Comparison of ENCODE assay signal across 18 cellular contexts in the genomic region with DNA sequence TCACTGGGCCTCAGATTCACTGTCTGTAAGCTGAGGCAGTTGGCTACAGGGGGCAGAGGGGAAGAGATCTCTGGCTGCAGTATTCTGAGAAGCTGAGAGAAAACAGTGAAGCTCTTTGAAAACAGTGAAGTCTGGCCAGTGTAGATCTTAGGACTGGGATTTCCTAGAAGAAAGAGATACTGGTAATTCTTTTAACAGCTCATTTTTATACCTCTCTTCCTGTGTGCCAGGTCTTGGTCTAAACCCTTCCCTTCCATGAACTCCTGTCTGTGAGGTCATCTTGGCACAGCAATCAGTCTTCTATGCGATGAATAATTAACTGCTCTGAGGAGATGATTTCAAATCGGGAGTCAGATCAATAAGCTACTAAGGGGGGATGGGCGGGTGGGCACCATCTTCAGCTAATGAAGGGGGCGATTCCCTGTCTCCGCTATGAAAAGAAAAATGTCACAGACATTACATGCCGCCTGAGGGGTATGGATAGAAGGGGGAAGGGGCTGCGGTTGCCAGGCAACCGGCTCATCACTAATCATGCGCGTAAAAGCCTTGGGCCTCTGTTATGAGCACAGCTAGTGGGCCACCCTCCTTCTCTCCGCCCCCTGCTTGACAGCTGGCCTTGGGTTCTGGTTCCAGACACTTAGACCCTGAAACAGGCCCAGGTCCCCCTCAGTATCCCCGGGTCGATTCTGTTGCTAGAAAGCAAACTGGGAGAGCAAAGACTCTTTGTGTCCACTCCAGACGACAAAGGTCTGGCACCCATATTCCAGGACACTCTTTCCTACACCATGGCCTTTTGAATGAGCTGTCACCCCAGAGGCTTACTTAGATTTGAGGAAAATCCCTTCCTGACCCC.
DNase-seq lines count a peak whose midpoint lies in the region; ATAC-seq and TF ChIP-seq lines count a peak whose summit lies in the region.
"Had no signal": no experiment of that assay in that cellular context is flagged by ENCODE, and none has a peak within 500 bp of the region (broad histone marks: within the 10 kb centered on the region; RNA-seq: fewer than 3 reads in every experiment).

No MANE protein-coding gene starts in this region.

- H3K4me1 Mint-ChIP-seq in activated CD8-positive, alpha-beta T cell treated with anti-CD3 and anti-CD28 coated beads, Interleukin-2, amount 10 ng/mL, durations not matched to agents 7 days and 5 days (ENCODE audit: low read depth), result peaks cover 39% of the 10 kb centered on the region

- 82 to 85% methylated on average over 13 to 14 of the region's 14 CpGs for WGBS in GM23248 (ENCODE audit: low coverage in 1 of 2, low lambda C conversion rate in 2 of 2, missing lambda C conversion rate in 2 of 2), 2 experiments

- no peaks in the 10 kb centered on the region for H3K36me3 Mint-ChIP-seq in activated CD8-positive, alpha-beta T cell treated with anti-CD3 and anti-CD28 coated beads, Interleukin-2, amount 10 ng/mL, durations not matched to agents 7 days and 5 days (ENCODE audit: low read depth)

- peaks cover 6% of the 10 kb centered on the region for H3K27me3 Mint-ChIP-seq in activated CD8-positive, alpha-beta T cell treated with anti-CD3 and anti-CD28 coated beads, Interleukin-2, amount 10 ng/mL, durations not matched to agents 7 days and 5 days (ENCODE audit: low read depth)
- H3K27me3 Mint-ChIP-seq: stimulated activated naive CD8-positive, alpha-beta T cell treated with anti-CD3 and anti-CD28 coated beads, Interleukin-15, Interleukin-2, amounts not matched to agents 100 ng/mL and 50 ng/mL, for 24 hours had no signal

- H3K4me2 ChIP-seq in neural cell (ENCODE audit: low read length) (peak overlapping the region; percentile 35), GM23248 (ENCODE audit: unreplicated experiment) (no peak overlapping the region)
- H3K4me2 ChIP-seq: hepatocyte had no signal

- H3K4me3 ChIP-seq in H7 (ENCODE audit: insufficient read depth, low read depth, low read length) (no peak overlapping the region), neural cell (ENCODE audit: low read length) (peak overlapping the region; percentile 43), GM23248 (no peak overlapping the region), gastrocnemius medialis (no peak overlapping the region)
- H3K4me3 ChIP-seq: cardiac muscle cell, hepatocyte, SK-N-MC had no signal

- TF ChIP-seq EP300 in neural cell (conservative IDR thresholded peaks at IDR 0.05; ENCODE audit: poor library complexity, severe bottlenecking), result peak; percentile 71

- no peaks in the 10 kb centered on the region for H3K36me3 ChIP-seq in H7 (replicated peaks; ENCODE audit: control insufficient read depth, insufficient read depth, low read length)
- no peaks in the 10 kb centered on the region for H3K36me3 ChIP-seq in neural cell (ENCODE audit: insufficient read depth, low read length)
- H3K36me3 ChIP-seq in GM23248 (ENCODE audit: low read depth), result no peaks in the 10 kb centered on the region
- no peaks in the 10 kb centered on the region for H3K36me3 ChIP-seq in gastrocnemius medialis
- H3K36me3 ChIP-seq: cardiac muscle cell had no signal

- DNase-seq in NCI-H2029 (lab: John Stamatoyannopoulos, UW), result peak; percentile 6
- no peak for DNase-seq in NCI-H2029 treated with DMSO at 0.1 percent for 48 hours (lab: John Stamatoyannopoulos, UW)
- peak; percentile 33 for DNase-seq in H7
- peak; percentile 34 for DNase-seq in activated CD8-positive, alpha-beta T cell treated with anti-CD3 and anti-CD28 coated beads, Interleukin-2, amount 10 ng/mL, durations not matched to agents 7 days and 5 days
- no peak for DNase-seq in activated gamma-delta T cell (lab: John Stamatoyannopoulos, UW)
- no peak for DNase-seq in GM23248
- DNase-seq in gastrocnemius medialis, result no peak
- DNase-seq: 8988T; activated CD4-positive, alpha-beta T cell treated with anti-CD3 and anti-CD28 coated beads for 48 hours; activated T-cell treated with anti-CD3 and anti-CD28 coated beads, Interleukin-2, amount 50 U/mL, for 4 hours; effector memory CD8-positive, alpha-beta T cell; kidney; T1000 had no signal

- H3K4me1 ChIP-seq in GM23248 (ENCODE audit: insufficient read depth) (no peaks in the 10 kb centered on the region), gastrocnemius medialis (no peaks in the 10 kb centered on the region)

- peak; percentile 13 for TF ChIP-seq RAD21 in neural cell (conservative IDR thresholded peaks at IDR 0.05)

- no peaks in the 10 kb centered on the region for H3K9me3 ChIP-seq in neural cell (ENCODE audit: low read length)
- no peaks in the 10 kb centered on the region for H3K9me3 ChIP-seq in GM23248 (ENCODE audit: low read depth)
- H3K9me3 ChIP-seq in gastrocnemius medialis, result no peaks in the 10 kb centered on the region

- no peaks in the 10 kb centered on the region for H3K9me3 Mint-ChIP-seq in activated CD8-positive, alpha-beta T cell treated with anti-CD3 and anti-CD28 coated beads, Interleukin-2, amount 10 ng/mL, durations not matched to agents 7 days and 5 days (ENCODE audit: insufficient read depth)
- H3K9me3 Mint-ChIP-seq: activated T-cell treated with anti-CD3 and anti-CD28 coated beads, Interleukin-2, amount 50 U/mL, for 4 hours; effector memory CD8-positive, alpha-beta T cell; stimulated activated naive CD8-positive, alpha-beta T cell treated with anti-CD3 and anti-CD28 coated beads, Interleukin-15, Interleukin-2, amounts not matched to agents 100 ng/mL and 50 ng/mL, for 24 hours had no signal

- H3K9me2 ChIP-seq in neural cell (ENCODE audit: insufficient read depth, low read length) (no peaks in the 10 kb centered on the region), GM23248 (ENCODE audit: insufficient read depth) (no peaks in the 10 kb centered on the region)

- peak; percentile 58 for ATAC-seq in activated CD8-positive, alpha-beta T cell treated with anti-CD3 and anti-CD28 coated beads, Interleukin-2, amount 10 ng/mL, durations not matched to agents 7 days and 5 days
- ATAC-seq in gastrocnemius medialis, result no peak
- ATAC-seq: activated T-cell treated with anti-CD3 and anti-CD28 coated beads, Interleukin-2, amount 50 U/mL, for 4 hours; effector memory CD8-positive, alpha-beta T cell had no signal

- peak overlapping the region; percentile 87 for H3K27ac ChIP-seq in neural cell (ENCODE audit: low read length)
- H3K27ac ChIP-seq in GM23248, result no peak overlapping the region
- H3K27ac ChIP-seq in gastrocnemius medialis, result no peak overlapping the region
- H3K27ac ChIP-seq: cardiac muscle cell, hepatocyte, SK-N-MC had no signal

- CTCF ChIA-PET in activated CD8-positive, alpha-beta T cell treated with anti-CD3 and anti-CD28 coated beads, Interleukin-2, amount 10 ng/mL, durations not matched to agents 7 days and 5 days (lab: Charles Lee), result interaction anchor here (0.6 to 2.3 kb wide), 8 partner anchors 334 to 1032 kb away, joined by 3 to 17 read pairs (median 4); no protein-coding TSS in a partner anchor

- H3K79me2 ChIP-seq in neural cell (replicated peaks; ENCODE audit: insufficient read depth, low read length) (no peaks in the 10 kb centered on the region), GM23248 (ENCODE audit: insufficient read depth) (no peaks in the 10 kb centered on the region)
- H3K79me2 ChIP-seq: hepatocyte had no signal

- H2AFZ ChIP-seq in neural cell (ENCODE audit: low read depth, low read length) (peak overlapping the region; percentile 73), GM23248 (no peak overlapping the region)
- H2AFZ ChIP-seq: hepatocyte had no signal

- TF ChIP-seq POLR2A in gastrocnemius medialis (IDR thresholded peaks at IDR 0.05), result no peak

- H4K20me1 ChIP-seq in neural cell (ENCODE audit: insufficient read depth) (no peaks in the 10 kb centered on the region), GM23248 (ENCODE audit: insufficient read depth) (no peaks in the 10 kb centered on the region)

- POLR2A ChIA-PET in activated CD8-positive, alpha-beta T cell treated with anti-CD3 and anti-CD28 coated beads, Interleukin-2, amount 10 ng/mL, durations not matched to agents 7 days and 5 days (lab: Charles Lee), result interaction anchor here (0.7 kb wide), 1 partner anchor 399 kb away, joined by 4 read pairs; no protein-coding TSS in a partner anchor

- no peaks in the 10 kb centered on the region; the same call in 1 of the 2 replicates for H3K27me3 ChIP-seq in H7 (ENCODE audit: control insufficient read depth, insufficient read depth, low read length)
- no peaks in the 10 kb centered on the region for H3K27me3 ChIP-seq in neural cell (ENCODE audit: insufficient read depth, low read depth, low read length)
- peaks cover 20% of the 10 kb centered on the region; the same call in 1 of the 2 replicates for H3K27me3 ChIP-seq in GM23248 (replicated peaks; ENCODE audit: insufficient read depth)
- H3K27me3 ChIP-seq in gastrocnemius medialis, result no peaks in the 10 kb centered on the region
- H3K27me3 ChIP-seq: cardiac muscle cell had no signal

- H3K4me3 Mint-ChIP-seq in activated CD8-positive, alpha-beta T cell treated with anti-CD3 and anti-CD28 coated beads, Interleukin-2, amount 10 ng/mL, durations not matched to agents 7 days and 5 days, result no peak overlapping the region
- H3K4me3 Mint-ChIP-seq: activated T-cell treated with anti-CD3 and anti-CD28 coated beads, Interleukin-2, amount 50 U/mL, for 4 hours; effector memory CD8-positive, alpha-beta T cell; stimulated activated naive CD8-positive, alpha-beta T cell treated with anti-CD3 and anti-CD28 coated beads, Interleukin-15, Interleukin-2, amounts not matched to agents 100 ng/mL and 50 ng/mL, for 24 hours had no signal

- TF ChIP-seq CTCF in neural cell (IDR thresholded peaks at IDR 0.05; ENCODE audit: poor library complexity, severe bottlenecking) (no peak), gastrocnemius medialis (IDR thresholded peaks at IDR 0.05 in 4 of 5, conservative IDR thresholded peaks at IDR 0.05 in 1 of 5) (no peak)

- H3F3A ChIP-seq in neural cell (ENCODE audit: insufficient read depth, low read length, poor library complexity, severe bottlenecking) (no peaks in the 10 kb centered on the region), GM23248 (ENCODE audit: insufficient read depth) (no peaks in the 10 kb centered on the region)

- in situ Hi-C loops in GM23248 (cut with MboI) (loop anchor here (5.0 kb wide), 1 partner anchor 398 kb away; no protein-coding TSS in a partner anchor), gastrocnemius medialis (cut with MboI; ENCODE audit: low sequenced_read_pairs in 4 of 4) (loop anchor here in 3 of 4 donors (5.0 kb wide), 2 partner anchors 398 to 403 kb away; no protein-coding TSS in a partner anchor)

- H3K9ac ChIP-seq in neural cell (ENCODE audit: low read length) (peak overlapping the region; percentile 54), GM23248 (no peak overlapping the region)

- intact Hi-C loops in gastrocnemius medialis (cut with DNase I; ENCODE audit: low total_unique reads), result loop anchor here (5.0 to 10.0 kb wide), 2 partner anchors 200 to 388 kb away; a partner anchor contains a TSS

- peak overlapping the region; percentile 81 for H3K27ac Mint-ChIP-seq in activated CD8-positive, alpha-beta T cell treated with anti-CD3 and anti-CD28 coated beads, Interleukin-2, amount 10 ng/mL, durations not matched to agents 7 days and 5 days
- H3K27ac Mint-ChIP-seq: effector memory CD8-positive, alpha-beta T cell; stimulated activated naive CD8-positive, alpha-beta T cell treated with anti-CD3 and anti-CD28 coated beads, Interleukin-15, Interleukin-2, amounts not matched to agents 100 ng/mL and 50 ng/mL, for 24 hours had no signal

TF ChIP-seq in neural cell, 6 proteins besides CTCF, POLR2A, EP300 and RAD21 (continues in another document):
- peak; percentile 52 for TF ChIP-seq TAF1 (IDR thresholded peaks at IDR 0.05; ENCODE audit: low read depth)
- TF ChIP-seq SMC3 (conservative IDR thresholded peaks at IDR 0.05; ENCODE audit: poor library complexity), result peak; percentile 32

Comparison
In these comparisons a context has a peak if more than half of its experiments do, and no peak if none do; other contexts are left out.
1. DNase-seq: peak in NCI-H2029 (single experiment), H7 (single experiment) and activated CD8-positive, alpha-beta T cell treated with anti-CD3 and anti-CD28 coated beads, Interleukin-2, amount 10 ng/mL, durations not matched to agents 7 days and 5 days (single experiment); none in NCI-H2029 treated with DMSO at 0.1 percent for 48 hours (single experiment), activated gamma-delta T cell (single experiment), GM23248 (single experiment) and gastrocnemius medialis (0 of 2).